Comparison of ENCODE assay signal across 18 cellular contexts in genomic region chr1:116471241-116471640, GRCh38.
"Had no signal": no experiment of that assay in that cellular context is flagged by ENCODE, and none has a peak within 500 bp of the region (broad histone marks: within the 10 kb centered on the region; RNA-seq: fewer than 3 reads in every experiment).

No MANE protein-coding gene starts in this region.

- H3K36me3 ChIP-seq: cardiac muscle cell, esophagus squamous epithelium, right atrium auricular region, suprapubic skin, upper lobe of right lung, WERI-Rb-1 had no signal

- DNase-seq: activated CD4-positive, alpha-beta T cell treated with anti-CD3 and anti-CD28 coated beads for 36 hours; activated CD8-positive, alpha-beta T cell treated with anti-CD3 and anti-CD28 coated beads for 36 hours; activated effector memory CD4-positive, alpha-beta T cell treated with Interleukin-2 at 50 U/mL for 16 hours; activated naive CD4-positive, alpha-beta T cell treated with anti-CD3 and anti-CD28 coated beads, Interleukin-2, amount 50 U/mL, for 16 hours; activated T-cell treated with anti-CD3 and anti-CD28 coated beads, Interleukin-2, amount 50 U/mL, for 4 hours; esophagus squamous epithelium; mesendoderm; natural killer cell; occipital lobe; stimulated activated CD4-positive, alpha-beta T cell treated with anti-CD3 and anti-CD28 coated beads, Interleukin-4, amount 100 ng/mL, for 4 hours; stimulated activated CD8-positive, alpha-beta memory T cell treated with anti-CD3 and anti-CD28 coated beads, Interleukin-4, amount 100 ng/mL, for 48 hours; upper lobe of right lung; WERI-Rb-1 had no signal

- H3K9me3 Mint-ChIP-seq: activated CD8-positive, alpha-beta T cell treated with anti-CD3 and anti-CD28 coated beads for 36 hours; activated T-cell treated with anti-CD3 and anti-CD28 coated beads, Interleukin-2, amount 50 U/mL, for 4 hours; stimulated activated naive CD8-positive, alpha-beta T cell treated with anti-CD3 and anti-CD28 coated beads, Interleukin-15, Interleukin-2, amounts not matched to agents 100 ng/mL and 50 ng/mL, for 24 hours had no signal

- ATAC-seq: activated CD4-positive, alpha-beta T cell treated with anti-CD3 and anti-CD28 coated beads for 36 hours; activated CD8-positive, alpha-beta T cell treated with anti-CD3 and anti-CD28 coated beads for 36 hours; activated T-cell treated with anti-CD3 and anti-CD28 coated beads, Interleukin-2, amount 50 U/mL, for 4 hours; natural killer cell had no signal

- H3K4me1 ChIP-seq: suprapubic skin, upper lobe of right lung had no signal

- H3K36me3 Mint-ChIP-seq: natural killer cell had no signal

- H3K27ac Mint-ChIP-seq: activated CD4-positive, alpha-beta T cell treated with anti-CD3 and anti-CD28 coated beads for 36 hours; activated CD8-positive, alpha-beta T cell treated with anti-CD3 and anti-CD28 coated beads for 36 hours; natural killer cell; stimulated activated naive CD8-positive, alpha-beta T cell treated with anti-CD3 and anti-CD28 coated beads, Interleukin-15, Interleukin-2, amounts not matched to agents 100 ng/mL and 50 ng/mL, for 24 hours had no signal

- H3K27me3 ChIP-seq: cardiac muscle cell, esophagus squamous epithelium, right atrium auricular region, suprapubic skin, upper lobe of right lung had no signal

- H3K4me3 Mint-ChIP-seq: activated CD4-positive, alpha-beta T cell treated with anti-CD3 and anti-CD28 coated beads for 36 hours; activated CD8-positive, alpha-beta T cell treated with anti-CD3 and anti-CD28 coated beads for 36 hours; activated T-cell treated with anti-CD3 and anti-CD28 coated beads, Interleukin-2, amount 50 U/mL, for 4 hours; natural killer cell; stimulated activated naive CD8-positive, alpha-beta T cell treated with anti-CD3 and anti-CD28 coated beads, Interleukin-15, Interleukin-2, amounts not matched to agents 100 ng/mL and 50 ng/mL, for 24 hours had no signal

- H3K4me1 Mint-ChIP-seq: activated CD4-positive, alpha-beta T cell treated with anti-CD3 and anti-CD28 coated beads for 36 hours; natural killer cell had no signal

- H3K4me3 ChIP-seq: cardiac muscle cell, esophagus squamous epithelium, right atrium auricular region, skin epidermis, suprapubic skin, upper lobe of right lung had no signal

- H3K27ac ChIP-seq: cardiac muscle cell, esophagus squamous epithelium, right atrium auricular region, skin epidermis, suprapubic skin, upper lobe of right lung, WERI-Rb-1 had no signal

- H3K9me3 ChIP-seq: esophagus squamous epithelium, right atrium auricular region, suprapubic skin, upper lobe of right lung had no signal
